8 cellular contexts compared by ENCODE assay signal in the genomic region with DNA sequence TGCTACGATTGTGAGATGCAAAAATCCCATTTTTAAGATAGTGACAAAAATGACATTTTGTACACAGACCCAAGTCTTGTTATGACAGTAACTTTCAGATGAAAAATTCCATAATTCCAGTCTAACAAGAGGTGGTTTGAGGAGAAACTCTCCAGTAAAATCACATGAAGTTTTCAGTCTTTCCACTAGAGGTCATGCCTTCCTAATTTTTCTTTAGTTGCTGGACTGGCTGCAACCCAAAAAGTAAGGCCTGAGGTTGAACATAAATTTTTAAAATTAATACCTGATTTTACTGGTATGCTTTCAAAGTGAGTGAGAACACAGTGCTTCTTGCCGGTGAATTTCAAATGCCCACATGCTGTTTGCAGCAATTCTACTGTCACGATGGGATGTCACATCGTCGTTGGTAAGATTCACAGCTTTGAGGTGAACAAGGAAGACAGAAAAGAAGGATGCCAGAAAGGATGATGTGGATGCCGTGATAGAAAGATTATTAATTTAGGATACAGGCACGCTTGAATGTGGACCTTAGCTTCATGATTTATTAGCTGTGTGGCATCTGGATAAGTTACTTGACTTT.
DNase-seq lines count a peak whose midpoint lies in the region; ATAC-seq and TF ChIP-seq lines count a peak whose summit lies in the region.

No MANE protein-coding gene starts in this region.

- DNase-seq in Daoy (ENCODE audit: low read depth): peak; percentile 51
- DNase-seq in OCI-M1 (lab: John Stamatoyannopoulos, UW): peak; percentile 61
- DNase-seq in endodermal cell: peak; percentile 52
- DNase-seq in osteocyte (ENCODE audit: extremely low spot score, unreplicated experiment): no peak
- DNase-seq in OCI-M2 (lab: John Stamatoyannopoulos, UW; ENCODE audit: unreplicated experiment): no peak
- DNase-seq in ecto neural progenitor cell (ENCODE audit: low spot score): no peak

- no peak overlapping the region for H3K9ac ChIP-seq in KMS-11
- H3K9ac ChIP-seq in endodermal cell (ENCODE audit: extremely low read depth, low read length, poor library complexity, severe bottlenecking): no peak overlapping the region

- H3K4me3 Mint-ChIP-seq in endodermal cell (no peak overlapping the region), osteocyte (ENCODE audit: unreplicated experiment) (no peak overlapping the region)

- H3K79me2 ChIP-seq in KMS-11 (ENCODE audit: insufficient read depth, low read depth): peaks cover 13% of the 10 kb centered on the region; the same call in 1 of the 2 replicates

- H3K4me3 ChIP-seq in KMS-11 (IDR thresholded peaks at IDR 0.05; ENCODE audit: insufficient read depth, low read depth, low read length) (no peak overlapping the region), endodermal cell (ENCODE audit: low read length) (no peak overlapping the region)

- WGBS in endodermal cell (ENCODE audit: insufficient coverage in 1 of 2, insufficient read length in 1 of 2), 2 experiments: 50 to 59% methylated on average over 6 to 7 of the region's 7 CpGs

- H3K36me3 Mint-ChIP-seq in endodermal cell (ENCODE audit: low read depth) (no peaks in the 10 kb centered on the region), osteocyte (ENCODE audit: unreplicated experiment) (no peaks in the 10 kb centered on the region)

- peak overlapping the region; percentile 40 for H3K4me2 ChIP-seq in KMS-11

- peaks cover 46% of the 10 kb centered on the region for H3K4me1 ChIP-seq in KMS-11 (ENCODE audit: low read depth, poor library complexity, severe bottlenecking)
- H3K4me1 ChIP-seq in endodermal cell (ENCODE audit: control insufficient read depth, insufficient read depth, low read length): no peaks in the 10 kb centered on the region

- H3K27me3 ChIP-seq in KMS-11 (ENCODE audit: insufficient read depth, low read depth) (no peaks in the 10 kb centered on the region), endodermal cell (ENCODE audit: control insufficient read depth, insufficient read depth, low read length, poor library complexity, severe bottlenecking) (no peaks in the 10 kb centered on the region)

- H3K4me1 Mint-ChIP-seq in endodermal cell: peaks cover 11% of the 10 kb centered on the region
- H3K4me1 Mint-ChIP-seq in osteocyte (ENCODE audit: unreplicated experiment): peaks cover 28% of the 10 kb centered on the region

- H3K27me3 Mint-ChIP-seq in endodermal cell (ENCODE audit: insufficient read depth) (no peaks in the 10 kb centered on the region), osteocyte (ENCODE audit: unreplicated experiment) (no peaks in the 10 kb centered on the region)

- H2AFZ ChIP-seq in KMS-11 (ENCODE audit: low read depth): no peak overlapping the region

- no peaks in the 10 kb centered on the region for H3K9me3 ChIP-seq in endodermal cell (ENCODE audit: control insufficient read depth, low read length)

- no peaks in the 10 kb centered on the region for H4K20me1 ChIP-seq in KMS-11 (ENCODE audit: insufficient read depth)

- H3K27ac ChIP-seq in KMS-11 (no peak overlapping the region), endodermal cell (ENCODE audit: low read depth, low read length) (no peak overlapping the region)

- H3K9me3 Mint-ChIP-seq in endodermal cell: no peaks in the 10 kb centered on the region
- no peaks in the 10 kb centered on the region for H3K9me3 Mint-ChIP-seq in osteocyte (ENCODE audit: unreplicated experiment)

- no peak for ATAC-seq in HG03442 (IDR thresholded peaks at IDR 0.05; ENCODE audit: unreplicated experiment)

- peak; percentile 91 for TF ChIP-seq CTCF in KMS-11 (conservative IDR thresholded peaks at IDR 0.05; ENCODE audit: low read depth, low read length)
- TF ChIP-seq CTCF in endodermal cell (conservative IDR thresholded peaks at IDR 0.05): peak; percentile 86
- TF ChIP-seq CTCF in osteocyte (IDR thresholded peaks at IDR 0.05): peak; percentile 79

- H3K27ac Mint-ChIP-seq in endodermal cell (no peak overlapping the region), osteocyte (ENCODE audit: unreplicated experiment) (no peak overlapping the region)

- no peaks in the 10 kb centered on the region for H3K36me3 ChIP-seq in KMS-11 (ENCODE audit: insufficient read depth)
- no peaks in the 10 kb centered on the region for H3K36me3 ChIP-seq in endodermal cell (ENCODE audit: control insufficient read depth, insufficient read depth, low read length)

Comparison
In these comparisons a context has a peak if more than half of its experiments do, and no peak if none do; other contexts are left out.
1. DNase-seq: peak in Daoy (single experiment), OCI-M1 (single experiment) and endodermal cell (single experiment); none in osteocyte (single experiment), OCI-M2 (single experiment) and ecto neural progenitor cell (single experiment).
2. Peak in every context shown above with its lines, with median percentiles within 50 percentile points of each other: CTCF ChIP-seq.